Comparison of ENCODE assay signal across 20 cellular contexts in the genomic region with DNA sequence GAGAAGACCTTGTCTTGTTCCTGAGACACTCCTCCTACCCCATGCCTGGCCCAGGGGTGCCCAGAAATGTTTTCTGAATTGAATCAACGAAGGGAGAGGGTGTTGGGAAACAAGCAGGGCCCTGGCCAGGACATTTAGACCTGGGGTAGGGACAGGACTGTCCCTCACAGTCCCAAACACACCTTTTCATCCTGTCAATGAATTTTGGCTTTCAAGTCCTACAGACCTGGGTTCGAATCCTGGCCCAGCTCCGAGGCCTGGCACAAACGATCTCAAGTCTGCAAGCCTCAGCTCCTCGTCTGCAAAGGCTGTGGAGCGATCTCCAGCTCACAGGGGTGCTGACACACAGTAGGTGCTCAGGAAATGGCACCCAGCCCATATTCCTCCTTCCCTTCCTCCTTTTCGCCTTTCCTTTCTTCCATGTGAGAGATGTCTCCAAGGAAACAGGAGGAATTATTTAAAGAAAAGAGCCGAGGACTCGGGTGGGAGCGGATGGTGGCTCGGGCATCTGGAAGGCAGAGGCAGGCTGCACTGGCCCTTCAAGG. TPM values are rescaled to one million over a fixed set of nuclear protein-coding genes. Genes with fewer than 3 reads are reported as not detected.
DNase-seq lines count a peak whose midpoint lies in the region; ATAC-seq, FAIRE-seq and TF ChIP-seq lines count a peak whose summit lies in the region.
"Had no signal": no experiment of that assay in that cellular context is flagged by ENCODE, and none has a peak within 500 bp of the region (broad histone marks: within the 10 kb centered on the region; RNA-seq: fewer than 3 reads in every experiment).

No MANE protein-coding gene starts in this region.

- H3K27me3 ChIP-seq in HepG2 (ENCODE audit: control insufficient read depth in 1 of 2, insufficient read depth in 2 of 2, low read length in 2 of 2): peaks cover 2 to 20% of the 10 kb centered on the region in 2 experiments; a peak in 3 of 5 replicates
- H3K27me3 ChIP-seq in right lobe of liver: no peaks in the 10 kb centered on the region
- peaks cover 54% of the 10 kb centered on the region for H3K27me3 ChIP-seq in RWPE2 (ENCODE audit: insufficient read depth, poor library complexity, severe bottlenecking)
- H3K27me3 ChIP-seq in sigmoid colon: peaks cover 12 to 59% (median 28%) of the 10 kb centered on the region in 3 donors
- H3K27me3 ChIP-seq in gastroesophageal sphincter: peaks cover 87% of the 10 kb centered on the region
- H3K27me3 ChIP-seq: BE2C had no signal

- H3K79me2 ChIP-seq in HepG2 (ENCODE audit: insufficient read depth, low read length): no peaks in the 10 kb centered on the region

- TF ChIP-seq EP300 in HepG2 (IDR thresholded peaks at IDR 0.05; ENCODE audit: low read depth in 2 of 2, low read length in 2 of 2) (no peak), HepG2 (CRISPR knock-in tag; IDR thresholded peaks at IDR 0.05; ENCODE audit: borderline replicate concordance) (no peak), sigmoid colon (IDR thresholded peaks at IDR 0.05) (no peak), gastroesophageal sphincter (IDR thresholded peaks at IDR 0.05) (no peak)

- no peak overlapping the region for H3K9ac ChIP-seq in HepG2 (ENCODE audit: insufficient read depth, low read depth, low read length)

- intact Hi-C loops in HepG2 (cut with micrococcal nuclease; ENCODE audit: unreplicated experiment) (no loop called here), right lobe of liver (cut with DNase I) (no loop called here), sigmoid colon (cut with DNase I) (no loop called here)

- in situ Hi-C loops in HepG2 (cut with HindIII; ENCODE audit: extremely low pct_ligation_motif_present, low pct_unique_long_range_greater_than_20kb): no loop called here

- H3K4me3 ChIP-seq in HepG2 (replicated peaks in 1 of 3; ENCODE audit: insufficient read depth in 1 of 3, low read depth in 2 of 3, low read length in 3 of 3) (no peak overlapping the region), right lobe of liver (no peak overlapping the region), RWPE2 (ENCODE audit: severe bottlenecking) (no peak overlapping the region), sigmoid colon (no peak overlapping the region), gastroesophageal sphincter (no peak overlapping the region)
- H3K4me3 ChIP-seq: GM23338 had no signal

- CTCF ChIA-PET in HepG2 (lab: Yijun Ruan, JAX; ENCODE audit: low intra/inter-chr PET ratio, low total read pairs): no interaction called here

- DNase-seq in HepG2 (ENCODE audit: low spot score): no peak
- no peak for DNase-seq in right lobe of liver
- DNase-seq in RWPE2 (ENCODE audit: low spot score): peak; percentile 69
- DNase-seq in sigmoid colon: peak; percentile 20
- DNase-seq in activated CD4-positive, alpha-beta T cell treated with anti-CD3 and anti-CD28 coated beads for 1 hour: no peak
- DNase-seq in NCI-H510A (lab: John Stamatoyannopoulos, UW): no peak
- DNase-seq: ACHN; BE2C; C1 segment of cervical spinal cord; Caco-2; CD4-positive, CD25-positive, alpha-beta regulatory T cell; DMS153; DMS79; GDM1; HCEC 1CT had no signal

- H3K4me2 ChIP-seq in HepG2 (ENCODE audit: low read depth, low read length): no peak overlapping the region
- H3K4me2 ChIP-seq: GM23338 had no signal

- H3K9me3 ChIP-seq in HepG2 (ENCODE audit: low read length) (no peaks in the 10 kb centered on the region), right lobe of liver (no peaks in the 10 kb centered on the region), RWPE2 (ENCODE audit: severe bottlenecking) (no peaks in the 10 kb centered on the region), sigmoid colon (peaks cover 0 to 3% (median 0%) of the 10 kb centered on the region in 4 donors), gastroesophageal sphincter (peaks cover 0 to 10% (median 0%) of the 10 kb centered on the region in 3 donors)
- H3K9me3 ChIP-seq: BE2C, Caco-2 had no signal

- H3K4me1 ChIP-seq in HepG2 (ENCODE audit: insufficient read depth, low read length) (no peaks in the 10 kb centered on the region), right lobe of liver (no peaks in the 10 kb centered on the region), RWPE2 (ENCODE audit: insufficient read depth, poor library complexity, severe bottlenecking) (no peaks in the 10 kb centered on the region), sigmoid colon (no peaks in the 10 kb centered on the region), gastroesophageal sphincter (no peaks in the 10 kb centered on the region)
- H3K4me1 ChIP-seq: BE2C, Caco-2 had no signal

- TF ChIP-seq CTCF in HepG2 (CRISPR knock-in tag; IDR thresholded peaks at IDR 0.05) (no peak), right lobe of liver (IDR thresholded peaks at IDR 0.05) (no peak), RWPE2 (IDR thresholded peaks at IDR 0.05; ENCODE audit: poor library complexity, severe bottlenecking) (no peak), sigmoid colon (IDR thresholded peaks at IDR 0.05) (no peak), gastroesophageal sphincter (IDR thresholded peaks at IDR 0.05) (no peak)

- no TSS peak for BruUV-seq in HepG2 (replicated peaks; lab: Mats Ljungman, UMichigan)

- no peak for TF ChIP-seq POLR2A in HepG2 (IDR thresholded peaks at IDR 0.05; ENCODE audit: insufficient read depth in 1 of 2, low read depth in 2 of 2, low read length in 2 of 2)
- no peak for TF ChIP-seq POLR2A in right lobe of liver (IDR thresholded peaks at IDR 0.05)
- no peak for TF ChIP-seq POLR2A in sigmoid colon (IDR thresholded peaks at IDR 0.05)
- no peak for TF ChIP-seq POLR2A in gastroesophageal sphincter (IDR thresholded peaks at IDR 0.05)

- no peak overlapping the region for H2AFZ ChIP-seq in HepG2 (ENCODE audit: low read length)
- H2AFZ ChIP-seq: GM23338 had no signal

- H3K27ac ChIP-seq in HepG2 (ENCODE audit: extremely low read length, insufficient read depth, low read length) (no peak overlapping the region), right lobe of liver (no peak overlapping the region), RWPE2 (ENCODE audit: poor library complexity, severe bottlenecking) (no peak overlapping the region), sigmoid colon (no peak overlapping the region), gastroesophageal sphincter (no peak overlapping the region)

- POLR2A ChIA-PET in HepG2 (lab: Yijun Ruan, JAX): no interaction called here

- FAIRE-seq in HepG2 (lab: Jason Lieb, UNC): no peak
- FAIRE-seq: A204.1, GM12892, H54 had no signal

- TF ChIP-seq RAD21 in HepG2 (CRISPR knock-in tag; IDR thresholded peaks at IDR 0.05): no peak

- H3K36me3 ChIP-seq in HepG2 (replicated peaks in 1 of 2; ENCODE audit: control insufficient read depth in 1 of 2, insufficient read depth in 2 of 2, low read length in 2 of 2): no peaks in the 10 kb centered on the region
- H3K36me3 ChIP-seq in right lobe of liver: no peaks in the 10 kb centered on the region
- H3K36me3 ChIP-seq in RWPE2 (ENCODE audit: low read depth): no peaks in the 10 kb centered on the region
- H3K36me3 ChIP-seq in sigmoid colon: no peaks in the 10 kb centered on the region
- H3K36me3 ChIP-seq in gastroesophageal sphincter: no peaks in the 10 kb centered on the region
- H3K36me3 ChIP-seq: BE2C had no signal

- H4K20me1 ChIP-seq in HepG2 (ENCODE audit: insufficient read depth, low read length): no peaks in the 10 kb centered on the region

- 40% methylated on average over 11 of the region's 11 CpGs for WGBS in HepG2 (ENCODE audit: low lambda C conversion rate)
- WGBS in right lobe of liver (ENCODE audit: insufficient coverage, low coverage, low lambda C conversion rate, missing lambda C conversion rate): 61% methylated on average over 8 of the region's 11 CpGs
- 78 to 85% methylated on average over 11 of the region's 11 CpGs for WGBS in sigmoid colon, 2 donors
- WGBS in gastroesophageal sphincter (ENCODE audit: low coverage in 1 of 2), 2 donors: 74% methylated on average over 5 of the region's 11 CpGs; no CpG with 5 or more reads in 1 of the 2 donors

- ATAC-seq in HepG2 (no peak), right lobe of liver (no peak), RWPE2 (ENCODE audit: low read depth) (no peak), gastroesophageal sphincter (no peak)
- ATAC-seq: GM23338 had no signal

RNA-seq across cellular contexts. Expression of gene DLGAP4, which starts 7.3 kb away (rescaled TPM):
- total RNA-seq in HepG2 (2016; rRNA removed; fragmentation: Illumina TruSeq; extraction: Trizol) (13.3 and 15.2 TPM in 2 replicates), right lobe of liver (10 to 100 TPM; 15.5 to 35.1 (median 23.2) TPM), sigmoid colon (10 to 100 TPM; 21.0 to 60.7 (median 37.5) TPM), gastroesophageal sphincter (10 to 100 TPM; 35.5 to 76.1 (median 42.2) TPM)
- 17.7 and 20.1 TPM in 2 replicates for total RNA-seq in HepG2 (2016; cell fraction: cytosol; rRNA removed; fragmentation: Illumina TruSeq; extraction: Trizol; ENCODE audit: low read depth)
- total RNA-seq in HepG2 (2016; cell fraction: insoluble cytoplasmic fraction; rRNA removed; fragmentation: Illumina TruSeq; extraction: Trizol): 10.7 and 12.5 TPM in 2 replicates
- total RNA-seq in HepG2 (2016; cell fraction: membrane; rRNA removed; fragmentation: Illumina TruSeq; extraction: Trizol): 30.2 and 36.1 TPM in 2 replicates
- 14.3 and 17.6 TPM in 2 replicates for total RNA-seq in HepG2 (2016; cell fraction: nucleus; rRNA removed; fragmentation: Illumina TruSeq; extraction: Trizol)
- polyA plus RNA-seq in HepG2 (2011; rRNA removed) (26.7 and 33.5 TPM in 2 replicates), sigmoid colon (10 to 100 TPM; 21.7 to 36.9 (median 23.4) TPM)
- 18.9 and 28.9 TPM in 2 replicates for polyA plus RNA-seq in HepG2 (2011; cell fraction: cytosol; rRNA removed)
- 81.3 and 93.4 TPM in 2 replicates for polyA plus RNA-seq in HepG2 (2011; cell fraction: nucleus; rRNA removed)
- 33.2 and 39.1 TPM in 2 replicates for polyA plus RNA-seq in HepG2 (2012)
- 42.6 and 57.9 TPM in 2 replicates for polyA plus RNA-seq in HepG2 (2016; cell fraction: cytosol; fragmentation: Illumina TruSeq; extraction: Trizol; ENCODE audit: low read depth)
- polyA plus RNA-seq in HepG2 (2016; cell fraction: insoluble cytoplasmic fraction; fragmentation: Illumina TruSeq; extraction: Trizol; ENCODE audit: low read depth): 32.0 and 44.7 TPM in 2 replicates
- polyA plus RNA-seq in HepG2 (2016; cell fraction: membrane; fragmentation: Illumina TruSeq; extraction: Trizol; ENCODE audit: low read depth): 45.4 and 49.0 TPM in 2 replicates
- 63.9 and 68.5 TPM in 2 replicates for polyA plus RNA-seq in HepG2 (2016; cell fraction: nucleus; fragmentation: Illumina TruSeq; extraction: Trizol; ENCODE audit: insufficient read depth, low read depth)
- 15.9 and 38.7 TPM in 2 replicates for polyA minus RNA-seq in HepG2 (2011; rRNA and poly(A)+ RNA removed; ENCODE audit: low replicate concordance)
- 33.7 and 42.9 TPM in 2 replicates for polyA minus RNA-seq in HepG2 (2011; cell fraction: cytosol; rRNA and poly(A)+ RNA removed)
- polyA minus RNA-seq in HepG2 (2011; cell fraction: nucleus; rRNA and poly(A)+ RNA removed): 29.9 and 33.6 TPM in 2 replicates

Comparison
In these comparisons a context has a peak if more than half of its experiments do, and no peak if none do; other contexts are left out.
1. DNase-seq: peak in RWPE2 (single experiment) and sigmoid colon (single experiment); none in HepG2 (single experiment), right lobe of liver (0 of 3), activated CD4-positive, alpha-beta T cell treated with anti-CD3 and anti-CD28 coated beads for 1 hour (single experiment) and NCI-H510A (single experiment).